In genomic region chr2:75022516-75022915, GRCh38 we compare ENCODE assay signal across 26 cellular contexts.
DNase-seq lines count a peak whose midpoint lies in the region; ATAC-seq and TF ChIP-seq lines count a peak whose summit lies in the region.
"Had no signal": no experiment of that assay in that cellular context is flagged by ENCODE, and none has a peak within 500 bp of the region (broad histone marks: within the 10 kb centered on the region; RNA-seq: fewer than 3 reads in every experiment).

No MANE protein-coding gene starts in this region.

- no peak overlapping the region for H3K9ac ChIP-seq in GM23248

- TF ChIP-seq CTCF in fibroblast of pulmonary artery (IDR thresholded peaks at IDR 0.05; ENCODE audit: low read length, missing control alignments) = no peak
- no peak for TF ChIP-seq CTCF in uterus (IDR thresholded peaks at IDR 0.05)

- no peaks in the 10 kb centered on the region for H3K79me2 ChIP-seq in GM23248 (ENCODE audit: insufficient read depth)

- H3K4me3 Mint-ChIP-seq in activated T-cell treated with anti-CD3 and anti-CD28 coated beads, Interleukin-2, amount 50 U/mL, for 72 hours = no peak overlapping the region
- H3K4me3 Mint-ChIP-seq in activated T-cell treated with anti-CD3 and anti-CD28 coated beads, Interleukin-2, amount 50 U/mL, for 4 hours = no peak overlapping the region
- H3K4me3 Mint-ChIP-seq: activated naive CD4-positive, alpha-beta T cell treated with anti-CD3 and anti-CD28 coated beads for 36 hours; CD14-positive monocyte; T-helper 17 cell had no signal

- H2AFZ ChIP-seq in GM23248 = peak overlapping the region; percentile 22; the same call in 1 of the 2 replicates

- DNase-seq in A172 (ENCODE audit: low spot score) (peak; percentile 19), GM23248 (peak; percentile 78), amniotic epithelial cell (ENCODE audit: low read depth) (peak; percentile 71), fibroblast of pulmonary artery (ENCODE audit: low read depth) (peak; percentile 69), C1 segment of cervical spinal cord (lab: John Stamatoyannopoulos, UW) (no peak), uterus (no peak)
- no peak for DNase-seq in activated T-cell treated with anti-CD3 and anti-CD28 coated beads, Interleukin-2, amount 50 U/mL, for 72 hours
- DNase-seq in activated T-cell treated with anti-CD3 and anti-CD28 coated beads, Interleukin-2, amount 50 U/mL, for 4 hours = no peak
- DNase-seq: activated CD4-positive, alpha-beta T cell treated with anti-CD3 and anti-CD28 coated beads for 4 hours; activated naive CD4-positive, alpha-beta T cell treated with anti-CD3 and anti-CD28 coated beads for 36 hours; activated T-cell treated with anti-CD3 and anti-CD28 coated beads, Interleukin-2, amount 50 U/mL, for 48 hours; anterior cingulate cortex; cerebellar nuclear complex; Karpas-422; lower lobe of right lung; NCI-H1092 treated with DMSO at 0.1 percent for 48 hours; NCI-H2107; NK-92 treated with Interleukin-12 subunit alpha and Interleukin-12 subunit beta, amount 100 ng/mL, for 24 hours; retina; stimulated activated CD4-positive, alpha-beta T cell treated with anti-CD3 and anti-CD28 coated beads, Interleukin-15, amount 100 ng/mL, for 24 hours; T-helper 17 cell had no signal

- WGBS in GM23248 (ENCODE audit: low coverage in 1 of 2, low lambda C conversion rate in 2 of 2, missing lambda C conversion rate in 2 of 2), 2 experiments = 0 to 9% methylated on average over 1 of the region's 1 CpG

- peak overlapping the region; percentile 28; the same call in 1 of the 2 replicates for H3K27ac ChIP-seq in GM23248
- H3K27ac ChIP-seq in uterus = no peak overlapping the region
- H3K27ac ChIP-seq: 22Rv1, lower lobe of right lung, neutrophil had no signal

- H3F3A ChIP-seq in GM23248 (ENCODE audit: insufficient read depth) = peaks cover 11% of the 10 kb centered on the region; the same call in 1 of the 2 replicates

- no peaks in the 10 kb centered on the region for H3K27me3 Mint-ChIP-seq in activated T-cell treated with anti-CD3 and anti-CD28 coated beads, Interleukin-2, amount 50 U/mL, for 72 hours (ENCODE audit: low read depth)
- no peaks in the 10 kb centered on the region for H3K27me3 Mint-ChIP-seq in activated T-cell treated with anti-CD3 and anti-CD28 coated beads, Interleukin-2, amount 50 U/mL, for 4 hours (ENCODE audit: low read depth)
- H3K27me3 Mint-ChIP-seq: T-helper 17 cell had no signal

- H3K4me3 ChIP-seq in GM23248 = peak overlapping the region; percentile 3
- no peak overlapping the region for H3K4me3 ChIP-seq in fibroblast of pulmonary artery (replicated peaks; ENCODE audit: low read depth, low read length)
- no peak overlapping the region for H3K4me3 ChIP-seq in uterus
- H3K4me3 ChIP-seq: lower lobe of right lung had no signal

- H3K9me2 ChIP-seq in GM23248 (ENCODE audit: insufficient read depth) = no peaks in the 10 kb centered on the region

- H3K9me3 Mint-ChIP-seq in activated T-cell treated with anti-CD3 and anti-CD28 coated beads, Interleukin-2, amount 50 U/mL, for 72 hours = no peaks in the 10 kb centered on the region
- peaks cover 3% of the 10 kb centered on the region for H3K9me3 Mint-ChIP-seq in activated T-cell treated with anti-CD3 and anti-CD28 coated beads, Interleukin-2, amount 50 U/mL, for 4 hours
- H3K9me3 Mint-ChIP-seq: activated naive CD4-positive, alpha-beta T cell treated with anti-CD3 and anti-CD28 coated beads for 36 hours; CD14-positive monocyte had no signal

- no peaks in the 10 kb centered on the region for H4K20me1 ChIP-seq in GM23248 (ENCODE audit: insufficient read depth)

- H3K36me3 ChIP-seq in GM23248 (ENCODE audit: low read depth) (no peaks in the 10 kb centered on the region), uterus (no peaks in the 10 kb centered on the region)
- H3K36me3 ChIP-seq: lower lobe of right lung, neutrophil had no signal

- no peak for TF ChIP-seq POLR2A in uterus (IDR thresholded peaks at IDR 0.05)

- peak overlapping the region; percentile 67 for H3K4me2 ChIP-seq in GM23248 (ENCODE audit: unreplicated experiment)

- in situ Hi-C loops in GM23248 (cut with MboI) = no loop called here

- H3K27me3 ChIP-seq in GM23248 (replicated peaks; ENCODE audit: insufficient read depth) (no peaks in the 10 kb centered on the region), uterus (no peaks in the 10 kb centered on the region)
- H3K27me3 ChIP-seq: neutrophil had no signal

- intact Hi-C loops in uterus (cut with DNase I; ENCODE audit: low total_unique reads) = no loop called here

- no peaks in the 10 kb centered on the region for H3K9me3 ChIP-seq in GM23248 (ENCODE audit: low read depth)
- no peaks in the 10 kb centered on the region for H3K9me3 ChIP-seq in uterus
- H3K9me3 ChIP-seq: lower lobe of right lung, neutrophil had no signal

- no peaks in the 10 kb centered on the region for H3K36me3 Mint-ChIP-seq in activated T-cell treated with anti-CD3 and anti-CD28 coated beads, Interleukin-2, amount 50 U/mL, for 72 hours (ENCODE audit: insufficient read depth in 2 of 2)
- no peaks in the 10 kb centered on the region for H3K36me3 Mint-ChIP-seq in activated T-cell treated with anti-CD3 and anti-CD28 coated beads, Interleukin-2, amount 50 U/mL, for 4 hours (ENCODE audit: insufficient read depth)
- H3K36me3 Mint-ChIP-seq: CD14-positive monocyte had no signal

- no peak overlapping the region for H3K27ac Mint-ChIP-seq in activated T-cell treated with anti-CD3 and anti-CD28 coated beads, Interleukin-2, amount 50 U/mL, for 72 hours
- H3K27ac Mint-ChIP-seq: activated naive CD4-positive, alpha-beta T cell treated with anti-CD3 and anti-CD28 coated beads for 36 hours; CD14-positive monocyte; T-helper 17 cell had no signal

- no peaks in the 10 kb centered on the region for H3K4me1 Mint-ChIP-seq in activated T-cell treated with anti-CD3 and anti-CD28 coated beads, Interleukin-2, amount 50 U/mL, for 72 hours (ENCODE audit: low read depth)
- no peaks in the 10 kb centered on the region for H3K4me1 Mint-ChIP-seq in activated T-cell treated with anti-CD3 and anti-CD28 coated beads, Interleukin-2, amount 50 U/mL, for 4 hours (ENCODE audit: low read depth)
- H3K4me1 Mint-ChIP-seq: T-helper 17 cell had no signal

- peaks cover 22% of the 10 kb centered on the region for H3K4me1 ChIP-seq in GM23248 (ENCODE audit: insufficient read depth)
- H3K4me1 ChIP-seq in uterus = no peaks in the 10 kb centered on the region
- H3K4me1 ChIP-seq: lower lobe of right lung had no signal

- no peak for ATAC-seq in activated T-cell treated with anti-CD3 and anti-CD28 coated beads, Interleukin-2, amount 50 U/mL, for 72 hours (replicated peaks in 1 of 2)
- ATAC-seq in activated T-cell treated with anti-CD3 and anti-CD28 coated beads, Interleukin-2, amount 50 U/mL, for 4 hours = no peak
- ATAC-seq: HCT116, lower lobe of right lung, Panc1, T-helper 17 cell had no signal

Comparison
In these comparisons a context has a peak if more than half of its experiments do, and no peak if none do; other contexts are left out.
1. DNase-seq: peak in A172 (single experiment), GM23248 (single experiment), amniotic epithelial cell (single experiment) and fibroblast of pulmonary artery (single experiment); none in activated T-cell treated with anti-CD3 and anti-CD28 coated beads, Interleukin-2, amount 50 U/mL, for 72 hours (0 of 2), C1 segment of cervical spinal cord (0 of 14), uterus (0 of 2) and activated T-cell treated with anti-CD3 and anti-CD28 coated beads, Interleukin-2, amount 50 U/mL, for 4 hours (single experiment).